14 cellular contexts compared by ENCODE assay signal in genomic region chr3:170076715-170077238, GRCh38. TPM values are rescaled to one million over a fixed set of nuclear protein-coding genes. Genes with fewer than 3 reads are reported as not detected.
DNase-seq lines count a peak whose midpoint lies in the region; ATAC-seq, FAIRE-seq and TF ChIP-seq lines count a peak whose summit lies in the region.
"Had no signal": no experiment of that assay in that cellular context is flagged by ENCODE, and none has a peak within 500 bp of the region (broad histone marks: within the 10 kb centered on the region; RNA-seq: fewer than 3 reads in every experiment).

No MANE protein-coding gene starts in this region.

- no peak for TF ChIP-seq EP300 in K562 (IDR thresholded peaks at IDR 0.05; ENCODE audit: low read length)

- no peaks in the 10 kb centered on the region for H3K36me3 ChIP-seq in K562 (ENCODE audit: control insufficient read depth, insufficient read depth, low read length)
- peaks cover 0 to 6% of the 10 kb centered on the region in 2 donors for H3K36me3 ChIP-seq in muscle layer of duodenum (ENCODE audit: control insufficient read depth in 1 of 2, insufficient read depth in 2 of 2, low read length in 2 of 2)
- H3K36me3 ChIP-seq: thoracic aorta had no signal

- CTCF ChIA-PET in K562 (lab: Yijun Ruan, JAX; ENCODE audit: low intra/inter-chr PET ratio), result no interaction called here

- H3K27ac ChIP-seq in K562 (ENCODE audit: extremely low read depth, low read depth, low read length) (peak overlapping the region; percentile 41; the same call in 2 of the 3 replicates), muscle layer of duodenum (ENCODE audit: low read length) (peak overlapping the region; percentile 28)
- H3K27ac ChIP-seq: body of pancreas, thoracic aorta had no signal

- DNase-seq in EH (ENCODE audit: low read depth), result peak; percentile 72
- DNase-seq in LHCN-M2 (ENCODE audit: low read depth), result peak; percentile 71
- DNase-seq in K562 (ENCODE audit: extremely low read depth in 1 of 4, low spot score in 3 of 4), result peak in 3 of 4 experiments; percentile 17 to 34 (median 19)
- no peak for DNase-seq in DMS53 treated with DMSO at 0.1 percent for 48 hours (lab: John Stamatoyannopoulos, UW; ENCODE audit: unreplicated experiment)
- DNase-seq in posterior vena cava (ENCODE audit: low spot score), result no peak
- no peak for DNase-seq in central memory CD4-positive, alpha-beta T cell
- no peak for DNase-seq in GM19240 (ENCODE audit: insufficient read length, low spot score)
- DNase-seq: body of pancreas; CD8-positive, alpha-beta memory T cell; endodermal cell; hypothalamus; NCI-H2171 treated with DMSO at 0.1 percent for 48 hours had no signal

- no peak for FAIRE-seq in K562 (lab: Jason Lieb, UNC)

- no TSS peak for BruUV-seq in K562 (replicated peaks; lab: Mats Ljungman, UMichigan)

- H3K79me2 ChIP-seq in K562 (ENCODE audit: control insufficient read depth, insufficient read depth, low read length), result no peaks in the 10 kb centered on the region

- no peak overlapping the region for H3K4me2 ChIP-seq in K562 (ENCODE audit: insufficient read depth, low read length)

- H3K9me1 ChIP-seq in K562 (ENCODE audit: control insufficient read depth, insufficient read depth, low read length), result no peaks in the 10 kb centered on the region

- H3K9ac ChIP-seq in K562 (ENCODE audit: insufficient read depth in 1 of 2, low read depth in 2 of 2, low read length in 2 of 2), result no peak overlapping the region

- no peaks in the 10 kb centered on the region for H3K27me3 ChIP-seq in K562 (ENCODE audit: control insufficient read depth in 2 of 2, insufficient read depth in 2 of 2, low read length in 2 of 2)
- H3K27me3 ChIP-seq in muscle layer of duodenum (ENCODE audit: low read depth, low read length), result no peaks in the 10 kb centered on the region
- H3K27me3 ChIP-seq: body of pancreas had no signal

- POLR2A ChIA-PET in K562 (lab: Yijun Ruan, JAX), result interaction anchor here (0.5 to 1.2 kb wide), 4 partner anchors 16 to 99 kb away, joined by 3 to 4 read pairs (median 3); no protein-coding TSS in a partner anchor

- 38% methylated on average over 6 of the region's 6 CpGs for WGBS in K562 (ENCODE audit: insufficient coverage, low coverage, missing lambda C conversion rate)

- H3K4me1 ChIP-seq in K562 (replicated peaks in 1 of 2; ENCODE audit: control insufficient read depth in 2 of 2, insufficient read depth in 2 of 2, low read length in 2 of 2) (peaks cover 0 to 14% of the 10 kb centered on the region in 2 experiments; a peak in 4 of 5 replicates), muscle layer of duodenum (ENCODE audit: control insufficient read depth in 1 of 2, insufficient read depth in 2 of 2, low read length in 2 of 2) (no peaks in the 10 kb centered on the region)

- no peak for TF ChIP-seq CTCF in K562 (IDR thresholded peaks at IDR 0.05 in 2 of 3, conservative IDR thresholded peaks at IDR 0.05 in 1 of 3; ENCODE audit: insufficient read depth in 2 of 3, low read depth in 1 of 3, low read length in 3 of 3)

- no peaks in the 10 kb centered on the region for H4K20me1 ChIP-seq in K562 (replicated peaks; ENCODE audit: control insufficient read depth, insufficient read depth, low read length)

- no peaks in the 10 kb centered on the region for H3K9me3 ChIP-seq in K562 (replicated peaks; ENCODE audit: control insufficient read depth, insufficient read depth, low read depth, low read length)
- H3K9me3 ChIP-seq in muscle layer of duodenum (ENCODE audit: control insufficient read depth in 1 of 2, low read length in 2 of 2), result no peaks in the 10 kb centered on the region
- H3K9me3 ChIP-seq: body of pancreas, thoracic aorta had no signal

- no peak for TF ChIP-seq RAD21 in K562 (CRISPR knock-in tag; conservative IDR thresholded peaks at IDR 0.05 in 1 of 2, IDR thresholded peaks at IDR 0.05 in 1 of 2)

- in situ Hi-C loops in K562 (cut with MboI), result no loop called here

- H2AFZ ChIP-seq in K562 (ENCODE audit: low read depth, low read length), result peak overlapping the region; percentile 58

- peak; percentile 53 for ATAC-seq in K562
- ATAC-seq: body of pancreas had no signal

- H3K4me3 ChIP-seq in K562 (no peak overlapping the region), muscle layer of duodenum (ENCODE audit: low read depth in 1 of 2, low read length in 2 of 2) (no peak overlapping the region)
- H3K4me3 ChIP-seq: body of pancreas, thoracic aorta had no signal

- TF ChIP-seq POLR2A in K562 (conservative IDR thresholded peaks at IDR 0.05), result no peak

- intact Hi-C loops in K562 (cut with micrococcal nuclease), result loop anchor here (5.0 to 10.0 kb wide), 2 partner anchors 228 to 336 kb away; no protein-coding TSS in a partner anchor
- intact Hi-C loops in posterior vena cava (cut with DNase I), result no loop called here

TF ChIP-seq in K562, 482 proteins besides CTCF, POLR2A, EP300 and RAD21 (continues in another document):
- TF ChIP-seq ID3 (CRISPR knock-in tag; IDR thresholded peaks at IDR 0.05) (no peak), ID3 (tag; IDR thresholded peaks at IDR 0.05) (0 out of 2 replicates have a peak, but pooled peaks have one; percentile 27), RBM17 (IDR thresholded peaks at IDR 0.05; ENCODE audit: borderline replicate concordance, low read depth, low read length) (no peak), U2AF2 (optimal IDR thresholded peaks at IDR 0.05; ENCODE audit: low read depth, low read length) (no peak), PML (IDR thresholded peaks at IDR 0.05; ENCODE audit: low read length) (no peak), ADNP (tag; IDR thresholded peaks at IDR 0.05) (peak; percentile 79; the same call in 1 of the 2 replicates), CXXC5 (CRISPR knock-in tag; IDR thresholded peaks at IDR 0.05) (0 out of 2 replicates have a peak, but pooled peaks have one; percentile 11), HNRNPLL (IDR thresholded peaks at IDR 0.05; ENCODE audit: low read depth, low read length, poor library complexity, severe bottlenecking) (no peak), TSC22D4 (tag; IDR thresholded peaks at IDR 0.05) (no peak), FUS (optimal IDR thresholded peaks at IDR 0.05; ENCODE audit: low read depth, low read length) (no peak), FOXK2 (conservative IDR thresholded peaks at IDR 0.05 in 1 of 2, IDR thresholded peaks at IDR 0.05 in 1 of 2; ENCODE audit: low read depth in 2 of 2) (peak in 1 of 2 experiments; percentile 29; a peak in 1 of 4 replicates), CBFA2T3 (IDR thresholded peaks at IDR 0.05) (peak; percentile 56), TCF3 (CRISPR knock-in tag; IDR thresholded peaks at IDR 0.05) (peak; percentile 71), EP400 (IDR thresholded peaks at IDR 0.05) (0 out of 2 replicates have a peak, but pooled peaks have one; percentile 7), CBFA2T2 (conservative IDR thresholded peaks at IDR 0.05) (peak; percentile 29), STAG1 (CRISPR knock-in tag; IDR thresholded peaks at IDR 0.05; ENCODE audit: borderline replicate concordance) (no peak), ARID1B (IDR thresholded peaks at IDR 0.05) (peak; percentile 38; the same call in 1 of the 2 replicates)
- TF ChIP-seq, protein P1, sequence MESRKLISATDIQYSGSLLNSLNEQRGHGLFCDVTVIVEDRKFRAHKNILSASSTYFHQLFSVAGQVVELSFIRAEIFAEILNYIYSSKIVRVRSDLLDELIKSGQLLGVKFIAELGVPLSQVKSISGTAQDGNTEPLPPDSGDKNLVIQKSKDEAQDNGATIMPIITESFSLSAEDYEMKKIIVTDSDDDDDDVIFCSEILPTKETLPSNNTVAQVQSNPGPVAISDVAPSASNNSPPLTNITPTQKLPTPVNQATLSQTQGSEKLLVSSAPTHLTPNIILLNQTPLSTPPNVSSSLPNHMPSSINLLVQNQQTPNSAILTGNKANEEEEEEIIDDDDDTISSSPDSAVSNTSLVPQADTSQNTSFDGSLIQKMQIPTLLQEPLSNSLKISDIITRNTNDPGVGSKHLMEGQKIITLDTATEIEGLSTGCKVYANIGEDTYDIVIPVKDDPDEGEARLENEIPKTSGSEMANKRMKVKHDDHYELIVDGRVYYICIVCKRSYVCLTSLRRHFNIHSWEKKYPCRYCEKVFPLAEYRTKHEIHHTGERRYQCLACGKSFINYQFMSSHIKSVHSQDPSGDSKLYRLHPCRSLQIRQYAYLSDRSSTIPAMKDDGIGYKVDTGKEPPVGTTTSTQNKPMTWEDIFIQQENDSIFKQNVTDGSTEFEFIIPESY (CRISPR knock-in tag; IDR thresholded peaks at IDR 0.05), result peak; percentile 54
- TF ChIP-seq, protein P2, sequence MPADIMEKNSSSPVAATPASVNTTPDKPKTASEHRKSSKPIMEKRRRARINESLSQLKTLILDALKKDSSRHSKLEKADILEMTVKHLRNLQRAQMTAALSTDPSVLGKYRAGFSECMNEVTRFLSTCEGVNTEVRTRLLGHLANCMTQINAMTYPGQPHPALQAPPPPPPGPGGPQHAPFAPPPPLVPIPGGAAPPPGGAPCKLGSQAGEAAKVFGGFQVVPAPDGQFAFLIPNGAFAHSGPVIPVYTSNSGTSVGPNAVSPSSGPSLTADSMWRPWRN (IDR thresholded peaks at IDR 0.05; ENCODE audit: low read depth), result no peak

RNA-seq across cellular contexts. Expression of gene GPR160, which starts 39.0 kb away (rescaled TPM):
- 0.40 and 1.7 TPM in 2 replicates for total RNA-seq in LHCN-M2 (2014; rRNA removed)
- 0.38 TPM for polyA plus RNA-seq in LHCN-M2 (2012)
- total RNA-seq in K562 (2011; cell fraction: chromatin; rRNA removed; ENCODE audit: low replicate concordance), result 2.5 and 7.3 TPM in 2 replicates
- total RNA-seq in K562 (2011; cell fraction: nucleolus; rRNA removed), result 1.3 and 2.4 TPM in 2 replicates
- 4.3 and 6.6 TPM in 2 replicates for total RNA-seq in K562 (2011; cell fraction: nucleoplasm; rRNA removed)
- total RNA-seq in K562 (2014; rRNA removed), result 6.0 and 8.3 TPM in 2 replicates
- total RNA-seq in K562 (2014; rRNA removed; fragmentation: Illumina TruSeq; extraction: Trizol), result 9.1 and 9.6 TPM in 2 replicates
- 7.8 and 9.5 TPM in 2 replicates for total RNA-seq in K562 (2015; rRNA removed; fragmentation: Illumina TruSeq; extraction: Trizol)
- total RNA-seq in K562 (2021), result 5.0 and 6.6 TPM in 2 replicates
- polyA plus RNA-seq in K562 (2011; rRNA removed), result 6.8 and 8.7 TPM in 2 replicates
- polyA plus RNA-seq in K562 (2011; cell fraction: cytosol; rRNA removed), result 2.9 and 4.4 TPM in 2 replicates
- 1.4 and 1.7 TPM in 2 replicates for polyA plus RNA-seq in K562 (2011; cell fraction: nucleus; rRNA removed)
- 6.9 and 16.9 TPM in 2 replicates for polyA plus RNA-seq in K562 (2012)
- polyA plus RNA-seq in K562 (2014; fragmentation: Illumina TruSeq; extraction: Trizol), result 9.9 and 10.5 TPM in 2 replicates
- 1 to 10 TPM; 1.3 to 1.5 TPM for polyA plus RNA-seq in K562 (2014; fragmentation: Nextera tagmentation; extraction: Ambion mirVana)
- 5.1 and 6.0 TPM in 2 replicates for polyA plus RNA-seq in K562 (2014; rRNA removed)
- polyA minus RNA-seq in K562 (2011; rRNA and poly(A)+ RNA removed), result 5.0 and 5.8 TPM in 2 replicates
- 2.4 and 3.2 TPM in 2 replicates for polyA minus RNA-seq in K562 (2011; cell fraction: cytosol; rRNA and poly(A)+ RNA removed)
- polyA minus RNA-seq in K562 (2011; cell fraction: nucleus; rRNA and poly(A)+ RNA removed), result 1.5 and 2.7 TPM in 2 replicates
- 1 to 10 TPM; 1.7 to 1.9 TPM for total RNA-seq in posterior vena cava

Comparison
In these comparisons a context has a peak if more than half of its experiments do, and no peak if none do; other contexts are left out.
1. DNase-seq: peak in EH (single experiment), LHCN-M2 (single experiment) and K562 (3 of 4); none in DMS53 treated with DMSO at 0.1 percent for 48 hours (single experiment), posterior vena cava (single experiment), central memory CD4-positive, alpha-beta T cell (single experiment) and GM19240 (single experiment).